Comparison of ENCODE assay signal across 15 cellular contexts in the genomic region with DNA sequence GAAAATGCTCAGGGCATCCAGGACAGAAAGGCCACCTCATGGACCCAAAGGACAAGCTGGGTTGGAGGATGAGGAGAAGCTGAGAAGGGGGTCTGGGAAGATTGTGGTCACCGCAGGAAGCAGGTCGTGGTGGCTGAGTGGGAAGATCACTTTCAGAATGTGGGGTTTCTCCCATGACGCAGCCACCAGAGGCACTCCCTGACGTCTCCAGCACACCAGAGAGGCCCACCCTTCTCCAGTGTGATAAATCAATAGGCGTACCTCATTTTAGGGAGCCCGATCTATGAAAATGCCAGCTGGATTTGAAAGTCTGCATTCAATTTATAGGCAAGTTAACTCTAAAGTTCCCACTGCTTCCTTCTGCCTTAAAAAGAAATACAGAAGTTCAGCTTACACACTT. TPM values are rescaled to one million over a fixed set of nuclear protein-coding genes. Genes with fewer than 3 reads are reported as not detected.
DNase-seq lines count a peak whose midpoint lies in the region; ATAC-seq and TF ChIP-seq lines count a peak whose summit lies in the region.
"Had no signal": no experiment of that assay in that cellular context is flagged by ENCODE, and none has a peak within 500 bp of the region (broad histone marks: within the 10 kb centered on the region; RNA-seq: fewer than 3 reads in every experiment).

No MANE protein-coding gene starts in this region.

- no peak overlapping the region for H2AFZ ChIP-seq in neural progenitor cell (replicated peaks)

- H3K36me3 Mint-ChIP-seq in neural progenitor cell = peaks cover 22% of the 10 kb centered on the region
- H3K36me3 Mint-ChIP-seq in T-helper 2 cell treated with Interferon-gamma antibody and Interleukin-4, amounts not matched to agents 5 μg/mL and 100 μg/mL, for 36 hours (ENCODE audit: low read depth) = no peaks in the 10 kb centered on the region

- peak; percentile 35 for DNase-seq in stimulated activated naive CD8-positive, alpha-beta T cell treated with anti-CD3 and anti-CD28 coated beads, Interleukin-15, Interleukin-2, amounts not matched to agents 100 U/mL and 50 U/mL, for 24 hours
- no peak for DNase-seq in stimulated activated naive CD8-positive, alpha-beta T cell treated with anti-CD3 and anti-CD28 coated beads, Interleukin-15, amount 100 ng/mL, for 72 hours
- no peak for DNase-seq in neural progenitor cell (ENCODE audit: low spot score)
- no peak for DNase-seq in T-helper 2 cell treated with Interferon-gamma antibody and Interleukin-4, amounts not matched to agents 5 μg/mL and 100 μg/mL, for 36 hours (ENCODE audit: low spot score)
- DNase-seq: BE2C, DMS 273 treated with DMSO at 0.1 percent for 48 hours, H9, Karpas-422, NCI-H187 treated with DMSO at 0.1 percent for 48 hours, NCI-H446 treated with DMSO at 0.1 percent for 48 hours, NCI-H748 treated with DMSO at 0.1 percent for 48 hours, SHP77 had no signal

- no peak for TF ChIP-seq CTCF in neural progenitor cell (IDR thresholded peaks at IDR 0.05)

- H3K36me3 ChIP-seq in ectodermal cell (ENCODE audit: control insufficient read depth, insufficient read depth, low read length) (no peaks in the 10 kb centered on the region), neural progenitor cell (no peaks in the 10 kb centered on the region)
- H3K36me3 ChIP-seq: BE2C had no signal

- H3F3A ChIP-seq in neural progenitor cell (ENCODE audit: low read depth) = no peaks in the 10 kb centered on the region

- no peaks in the 10 kb centered on the region for H3K9me3 ChIP-seq in ectodermal cell (ENCODE audit: control insufficient read depth, low read length)
- H3K9me3 ChIP-seq in neural progenitor cell (ENCODE audit: low read depth) = no peaks in the 10 kb centered on the region
- H3K9me3 ChIP-seq: BE2C had no signal

- H3K4me3 Mint-ChIP-seq in stimulated activated naive CD8-positive, alpha-beta T cell treated with anti-CD3 and anti-CD28 coated beads, Interleukin-15, amount 100 ng/mL, for 72 hours = no peak overlapping the region
- H3K4me3 Mint-ChIP-seq in neural progenitor cell = peak overlapping the region; percentile 6
- no peak overlapping the region for H3K4me3 Mint-ChIP-seq in T-helper 2 cell treated with Interferon-gamma antibody and Interleukin-4, amounts not matched to agents 5 μg/mL and 100 μg/mL, for 36 hours
- H3K4me3 Mint-ChIP-seq: H9 had no signal

- 87 to 90% methylated on average over 6 of the region's 6 CpGs for WGBS in ectodermal cell, 2 experiments

- H3K9ac ChIP-seq in neural progenitor cell = no peak overlapping the region

- H3K27ac Mint-ChIP-seq in stimulated activated naive CD8-positive, alpha-beta T cell treated with anti-CD3 and anti-CD28 coated beads, Interleukin-15, amount 100 ng/mL, for 72 hours = no peak overlapping the region
- peak overlapping the region; percentile 66 for H3K27ac Mint-ChIP-seq in neural progenitor cell
- H3K27ac Mint-ChIP-seq in T-helper 2 cell treated with Interferon-gamma antibody and Interleukin-4, amounts not matched to agents 5 μg/mL and 100 μg/mL, for 36 hours = no peak overlapping the region
- H3K27ac Mint-ChIP-seq: H9 had no signal

- H3K4me3 ChIP-seq in ectodermal cell (ENCODE audit: insufficient read depth, low read depth, low read length) (no peak overlapping the region), neural progenitor cell (no peak overlapping the region)

- peak; percentile 71 for ATAC-seq in stimulated activated naive CD8-positive, alpha-beta T cell treated with anti-CD3 and anti-CD28 coated beads, Interleukin-15, Interleukin-2, amounts not matched to agents 100 U/mL and 50 U/mL, for 24 hours
- ATAC-seq in stimulated activated naive CD8-positive, alpha-beta T cell treated with anti-CD3 and anti-CD28 coated beads, Interleukin-15, amount 100 ng/mL, for 72 hours = no peak
- ATAC-seq in GM18519 (IDR thresholded peaks at IDR 0.05; ENCODE audit: low FRiP score, unreplicated experiment) = no peak
- no peak for ATAC-seq in HG02642 (IDR thresholded peaks at IDR 0.05; ENCODE audit: poor library complexity, unreplicated experiment)

- H3K27me3 ChIP-seq in ectodermal cell (ENCODE audit: control insufficient read depth, insufficient read depth, low read length, poor library complexity, severe bottlenecking) (no peaks in the 10 kb centered on the region), neural progenitor cell (no peaks in the 10 kb centered on the region)
- H3K27me3 ChIP-seq: BE2C had no signal

- peaks cover 50% of the 10 kb centered on the region for H3K4me1 ChIP-seq in ectodermal cell (ENCODE audit: control insufficient read depth, insufficient read depth, low read length)
- H3K4me1 ChIP-seq in neural progenitor cell = peaks cover 34% of the 10 kb centered on the region
- H3K4me1 ChIP-seq: BE2C had no signal

- no peak overlapping the region for H3K4me2 ChIP-seq in neural progenitor cell

- H3K27me3 Mint-ChIP-seq in stimulated activated naive CD8-positive, alpha-beta T cell treated with anti-CD3 and anti-CD28 coated beads, Interleukin-15, amount 100 ng/mL, for 72 hours = peaks cover 11% of the 10 kb centered on the region
- H3K27me3 Mint-ChIP-seq in neural progenitor cell (ENCODE audit: insufficient read depth, low read depth) = peaks cover 5% of the 10 kb centered on the region
- no peaks in the 10 kb centered on the region for H3K27me3 Mint-ChIP-seq in T-helper 2 cell treated with Interferon-gamma antibody and Interleukin-4, amounts not matched to agents 5 μg/mL and 100 μg/mL, for 36 hours (ENCODE audit: low read depth)

- peaks cover 38% of the 10 kb centered on the region for H3K79me2 ChIP-seq in neural progenitor cell (ENCODE audit: low read depth)

- H3K27ac ChIP-seq in ectodermal cell (ENCODE audit: insufficient read depth, low read depth, low read length, poor library complexity, severe bottlenecking) (peak overlapping the region; percentile 8), neural progenitor cell (no peak overlapping the region)

- peaks cover 77% of the 10 kb centered on the region for H4K20me1 ChIP-seq in neural progenitor cell (ENCODE audit: low read depth)

- no peaks in the 10 kb centered on the region for H3K9me3 Mint-ChIP-seq in stimulated activated naive CD8-positive, alpha-beta T cell treated with anti-CD3 and anti-CD28 coated beads, Interleukin-15, amount 100 ng/mL, for 72 hours
- no peaks in the 10 kb centered on the region for H3K9me3 Mint-ChIP-seq in neural progenitor cell
- no peaks in the 10 kb centered on the region for H3K9me3 Mint-ChIP-seq in T-helper 2 cell treated with Interferon-gamma antibody and Interleukin-4, amounts not matched to agents 5 μg/mL and 100 μg/mL, for 36 hours
- H3K9me3 Mint-ChIP-seq: H9 had no signal

- H3K4me1 Mint-ChIP-seq in stimulated activated naive CD8-positive, alpha-beta T cell treated with anti-CD3 and anti-CD28 coated beads, Interleukin-15, amount 100 ng/mL, for 72 hours = peaks cover 24% of the 10 kb centered on the region
- peaks cover 80% of the 10 kb centered on the region for H3K4me1 Mint-ChIP-seq in neural progenitor cell
- H3K4me1 Mint-ChIP-seq in T-helper 2 cell treated with Interferon-gamma antibody and Interleukin-4, amounts not matched to agents 5 μg/mL and 100 μg/mL, for 36 hours (ENCODE audit: low read depth) = peaks cover 1% of the 10 kb centered on the region

RNA-seq across cellular contexts. Expression of a gene that starts 10.5 kb away (rescaled TPM):
- polyA plus RNA-seq in ectodermal cell (2013, experiment 1 of 4) = 97.7 TPM
- 118 TPM for polyA plus RNA-seq in ectodermal cell (2013, experiment 2 of 4)
- 79.6 TPM for polyA plus RNA-seq in ectodermal cell (2013, experiment 3 of 4)
- 97.4 TPM for polyA plus RNA-seq in ectodermal cell (2013, experiment 4 of 4)
- 16.5 and 33.0 TPM in 2 replicates for total RNA-seq in neural progenitor cell (ENCODE audit: low replicate concordance)
